Comparison of ENCODE assay signal across 17 cellular contexts in the genomic region with DNA sequence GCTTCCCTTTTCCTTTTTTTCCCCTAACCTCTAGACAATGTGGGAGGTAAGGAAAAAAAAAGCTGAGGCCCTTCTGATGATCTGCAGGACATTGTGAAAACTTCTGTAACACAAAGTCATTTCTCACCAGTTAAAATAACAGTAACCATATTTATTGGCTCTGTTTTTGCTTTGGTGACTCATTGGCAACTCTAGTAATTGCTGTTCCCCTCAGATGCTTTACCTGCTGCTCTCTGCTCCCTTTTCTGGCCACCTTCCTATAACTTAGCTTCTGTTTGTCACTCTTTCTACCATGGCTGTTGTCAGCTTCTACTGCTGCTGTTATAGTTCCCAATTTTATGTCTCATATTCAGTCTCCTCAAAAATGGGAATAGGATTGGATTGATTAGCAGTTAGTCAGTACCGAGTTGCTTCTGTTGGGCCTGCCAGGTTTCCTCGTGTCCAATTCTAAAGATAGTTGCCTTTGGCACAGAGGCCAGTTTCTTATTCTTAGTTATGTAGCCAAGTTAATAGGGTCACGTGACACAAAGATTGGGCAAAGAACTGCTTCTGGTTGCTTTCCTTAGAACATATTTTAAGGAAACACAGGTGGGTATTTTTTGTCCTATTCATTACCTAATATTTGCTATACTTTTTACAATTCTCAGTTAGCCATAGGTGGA. TPM values are rescaled to one million over a fixed set of nuclear protein-coding genes. Genes with fewer than 3 reads are reported as not detected.
DNase-seq lines count a peak whose midpoint lies in the region; ATAC-seq, FAIRE-seq and TF ChIP-seq lines count a peak whose summit lies in the region.
"Had no signal": no experiment of that assay in that cellular context is flagged by ENCODE, and none has a peak within 500 bp of the region (broad histone marks: within the 10 kb centered on the region; RNA-seq: fewer than 3 reads in every experiment).

No MANE protein-coding gene starts in this region.

- peaks cover 0 to 10% of the 10 kb centered on the region in 2 donors for H3K36me3 Mint-ChIP-seq in activated naive CD4-positive, alpha-beta T cell treated with anti-CD3 and anti-CD28 coated beads, Interleukin-2, amount 50 U/mL, for 72 hours
- H3K36me3 Mint-ChIP-seq in activated naive CD4-positive, alpha-beta T cell treated with anti-CD3 and anti-CD28 coated beads for 36 hours (ENCODE audit: low read depth), result peaks cover 10% of the 10 kb centered on the region

- no peaks in the 10 kb centered on the region for H3K27me3 Mint-ChIP-seq in activated naive CD4-positive, alpha-beta T cell treated with anti-CD3 and anti-CD28 coated beads for 36 hours (ENCODE audit: low read depth)
- H3K27me3 Mint-ChIP-seq: activated B cell treated with CpG ODN at 0.5 μM for 24 hours had no signal

- H3K27me3 ChIP-seq in bronchial epithelial cell (ENCODE audit: control insufficient read depth, insufficient read depth, low read length) (no peaks in the 10 kb centered on the region), thyroid gland (no peaks in the 10 kb centered on the region)

- DNase-seq in activated naive CD4-positive, alpha-beta T cell treated with anti-CD3 and anti-CD28 coated beads, Interleukin-2, amount 50 U/mL, for 72 hours (ENCODE audit: low spot score in 2 of 2), result no peak
- no peak for DNase-seq in activated naive CD4-positive, alpha-beta T cell treated with anti-CD3 and anti-CD28 coated beads for 36 hours
- peak; percentile 18 for DNase-seq in bronchial epithelial cell (ENCODE audit: low read depth)
- no peak for DNase-seq in left ventricle myocardium superior
- DNase-seq in thyroid gland, result peak; percentile 6 to 20
- DNase-seq in GM13977 (ENCODE audit: low spot score), result no peak
- DNase-seq in NCI-H2029 treated with DMSO at 0.1 percent for 48 hours (lab: John Stamatoyannopoulos, UW), result no peak
- DNase-seq: activated B cell treated with CpG ODN at 0.5 μM for 24 hours; activated effector memory CD4-positive, alpha-beta T cell treated with anti-CD3 and anti-CD28 coated beads, Interleukin-2, amount 50 U/mL, for 16 hours; cerebellar nuclear complex; DMS 273 treated with DMSO at 0.1 percent for 48 hours; glutamatergic neuron; H9; NCI-H2029; NK-92 treated with Interleukin-12 subunit alpha and Interleukin-12 subunit beta, amount 100 ng/mL, for 24 hours; stimulated activated CD8-positive, alpha-beta memory T cell treated with anti-CD3 and anti-CD28 coated beads, Interleukin-4, amount 100 ng/mL, for 48 hours had no signal

- intact Hi-C loops in activated naive CD4-positive, alpha-beta T cell treated with anti-CD3 and anti-CD28 coated beads for 36 hours (cut with micrococcal nuclease), result loop anchor here (1.0 to 2.0 kb wide), 2 partner anchors 16 to 30 kb away; no protein-coding TSS in a partner anchor
- intact Hi-C loops in left ventricle myocardium superior (cut with micrococcal nuclease) (no loop called here), thyroid gland (cut with DNase I) (no loop called here)

- H3K4me3 Mint-ChIP-seq in activated naive CD4-positive, alpha-beta T cell treated with anti-CD3 and anti-CD28 coated beads for 36 hours, result no peak overlapping the region
- H3K4me3 Mint-ChIP-seq: activated B cell treated with CpG ODN at 0.5 μM for 24 hours, H9 had no signal

- no peaks in the 10 kb centered on the region for H3K9me3 Mint-ChIP-seq in activated naive CD4-positive, alpha-beta T cell treated with anti-CD3 and anti-CD28 coated beads, Interleukin-2, amount 50 U/mL, for 72 hours
- H3K9me3 Mint-ChIP-seq in activated naive CD4-positive, alpha-beta T cell treated with anti-CD3 and anti-CD28 coated beads for 36 hours, result no peaks in the 10 kb centered on the region
- H3K9me3 Mint-ChIP-seq: activated B cell treated with CpG ODN at 0.5 μM for 24 hours, H9 had no signal

- CTCF ChIA-PET in activated naive CD4-positive, alpha-beta T cell treated with anti-CD3 and anti-CD28 coated beads for 36 hours (lab: Charles Lee), result no interaction called here

- H3K27ac Mint-ChIP-seq in activated naive CD4-positive, alpha-beta T cell treated with anti-CD3 and anti-CD28 coated beads, Interleukin-2, amount 50 U/mL, for 72 hours, result peak overlapping the region in 1 of 2 donors; percentile 31
- no peak overlapping the region for H3K27ac Mint-ChIP-seq in activated naive CD4-positive, alpha-beta T cell treated with anti-CD3 and anti-CD28 coated beads for 36 hours
- H3K27ac Mint-ChIP-seq: activated B cell treated with CpG ODN at 0.5 μM for 24 hours had no signal

- no peak for TF ChIP-seq POLR2A in thyroid gland (IDR thresholded peaks at IDR 0.05)

- in situ Hi-C loops in GM13977 (cut with MboI; ENCODE audit: low pct_unique_long_range_greater_than_20kb, low sequenced_read_pairs, unreplicated experiment), result no loop called here

- TF ChIP-seq CTCF in bronchial epithelial cell (IDR thresholded peaks at IDR 0.05; ENCODE audit: insufficient read depth, low read length, severe bottlenecking), result no peak
- no peak for TF ChIP-seq CTCF in thyroid gland (IDR thresholded peaks at IDR 0.05)
- TF ChIP-seq CTCF in GM13977 (IDR thresholded peaks at IDR 0.05; ENCODE audit: extremely low read depth, insufficient read depth, missing control alignments), result no peak

- H3K4me1 ChIP-seq in thyroid gland, result peaks cover 11 to 14% of the 10 kb centered on the region in 2 donors

- WGBS in thyroid gland, 2 donors, result 28 to 67% methylated on average over 3 of the region's 3 CpGs

- FAIRE-seq in bronchial epithelial cell (lab: Jason Lieb, UNC), result no peak

- no peaks in the 10 kb centered on the region for H3K36me3 ChIP-seq in bronchial epithelial cell (ENCODE audit: control insufficient read depth, insufficient read depth, low read length)
- H3K36me3 ChIP-seq in thyroid gland, result no peaks in the 10 kb centered on the region

- peak; percentile 68 to 99 for ATAC-seq in activated naive CD4-positive, alpha-beta T cell treated with anti-CD3 and anti-CD28 coated beads, Interleukin-2, amount 50 U/mL, for 72 hours
- ATAC-seq in left ventricle myocardium superior, result peak; percentile 86
- ATAC-seq in GM19035 (IDR thresholded peaks at IDR 0.05; ENCODE audit: unreplicated experiment), result no peak

- no peaks in the 10 kb centered on the region for H3K9me3 ChIP-seq in thyroid gland

- peaks cover 32% of the 10 kb centered on the region for H3K4me1 Mint-ChIP-seq in activated naive CD4-positive, alpha-beta T cell treated with anti-CD3 and anti-CD28 coated beads for 36 hours (ENCODE audit: low read depth)

- H3K4me3 ChIP-seq in bronchial epithelial cell (ENCODE audit: low read depth, low read length) (no peak overlapping the region), thyroid gland (replicated peaks in 1 of 3) (no peak overlapping the region)

- peak overlapping the region in 1 of 3 donors; percentile 42 for H3K27ac ChIP-seq in thyroid gland

RNA-seq across cellular contexts. Expression of a gene that starts 16.8 kb away (rescaled TPM):
- total RNA-seq in activated naive CD4-positive, alpha-beta T cell treated with anti-CD3 and anti-CD28 coated beads, Interleukin-2, amount 50 U/mL, for 72 hours, result 10 to 100 TPM in 1 of 2 donors, 1 to 10 TPM in 1; 7.6 to 17.7 TPM
- total RNA-seq in activated naive CD4-positive, alpha-beta T cell treated with anti-CD3 and anti-CD28 coated beads for 36 hours, result 10 to 100 TPM in 1 of 2 experiments, 1 to 10 TPM in 1; 9.7 to 10.3 TPM
- total RNA-seq in bronchial epithelial cell (35.1 and 58.7 TPM in 2 replicates), left ventricle myocardium superior (31.6 TPM), thyroid gland (10 to 100 TPM; 45.0 to 56.1 (median 49.9) TPM)

Comparison
In these comparisons a context has a peak if more than half of its experiments do, and no peak if none do; other contexts are left out.
1. DNase-seq: peak in bronchial epithelial cell (single experiment) and thyroid gland (2 of 2); none in activated naive CD4-positive, alpha-beta T cell treated with anti-CD3 and anti-CD28 coated beads, Interleukin-2, amount 50 U/mL, for 72 hours (0 of 2), activated naive CD4-positive, alpha-beta T cell treated with anti-CD3 and anti-CD28 coated beads for 36 hours (single experiment), left ventricle myocardium superior (single experiment), GM13977 (single experiment) and NCI-H2029 treated with DMSO at 0.1 percent for 48 hours (single experiment).